In the genomic region with DNA sequence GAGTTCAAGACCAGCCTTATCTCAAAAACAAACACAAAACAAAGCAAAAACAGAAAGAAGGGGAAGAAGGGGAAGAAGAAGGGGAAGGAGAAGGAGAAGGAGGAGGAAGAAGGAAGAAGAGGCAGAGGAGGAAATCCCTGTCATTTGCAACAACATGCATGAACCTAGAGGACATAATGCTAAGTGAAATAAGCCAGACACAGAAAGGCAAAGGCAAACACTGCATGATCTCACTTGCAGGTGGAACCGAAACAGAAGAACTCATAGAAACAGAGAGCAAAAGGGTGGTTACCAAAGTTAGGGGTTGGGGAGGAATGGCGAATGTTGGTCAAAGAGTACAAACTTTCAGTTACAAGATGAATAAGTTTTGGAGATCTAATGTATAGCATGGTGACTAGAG, we compare ENCODE assay signal across 11 cellular contexts.
DNase-seq lines count a peak whose midpoint lies in the region; ATAC-seq and TF ChIP-seq lines count a peak whose summit lies in the region.
"Had no signal": no experiment of that assay in that cellular context is flagged by ENCODE, and none has a peak within 500 bp of the region (broad histone marks: within the 10 kb centered on the region; RNA-seq: fewer than 3 reads in every experiment).

No MANE protein-coding gene starts in this region.

- no CpG with 5 or more reads among the region's 2 CpGs for WGBS in H9 (ENCODE audit: extremely low coverage, insufficient read length, low lambda C conversion rate)

- no peak overlapping the region for H2BK20ac ChIP-seq in H9 (ENCODE audit: low read depth, low read length, poor library complexity, severe bottlenecking)

- no peaks in the 10 kb centered on the region for H3K9me3 ChIP-seq in H9 (ENCODE audit: control insufficient read depth, low read depth, low read length)
- H3K9me3 ChIP-seq: A549 had no signal

- ATAC-seq in GM21737 (IDR thresholded peaks at IDR 0.05; ENCODE audit: unreplicated experiment) = peak; percentile 48
- ATAC-seq in HG03521 (IDR thresholded peaks at IDR 0.05; ENCODE audit: unreplicated experiment) = peak; percentile 74
- no peak for ATAC-seq in effector memory CD8-positive, alpha-beta T cell (replicated peaks)
- ATAC-seq: A549 had no signal

- TF ChIP-seq CTCF in progenitor cell of endocrine pancreas (IDR thresholded peaks at IDR 0.05; ENCODE audit: unreplicated experiment) (no peak), H9 (conservative IDR thresholded peaks at IDR 0.05) (no peak)

- CTCF ChIA-PET in activated CD4-positive, alpha-beta T cell treated with anti-CD3 and anti-CD28 coated beads, Interleukin-2, amount 10 ng/mL, durations not matched to agents 7 days and 5 days (lab: Charles Lee) = interaction anchor here (1.4 kb wide), 1 partner anchor 12 kb away, joined by 4 read pairs; no protein-coding TSS in a partner anchor

- H3K14ac ChIP-seq in H9 (ENCODE audit: insufficient read depth, low read length) = no peak overlapping the region

- no peak overlapping the region for H3K4ac ChIP-seq in H9 (ENCODE audit: low read depth, low read length)

- H4K8ac ChIP-seq in H9 (replicated peaks; ENCODE audit: insufficient read length, low read depth, low read length) = no peak overlapping the region

- no peaks in the 10 kb centered on the region for H3K79me2 ChIP-seq in H9 (ENCODE audit: insufficient read depth, low read length)

- peaks cover 4% of the 10 kb centered on the region for H3K9me3 Mint-ChIP-seq in activated CD4-positive, alpha-beta T cell treated with anti-CD3 and anti-CD28 coated beads, Interleukin-2, amount 10 ng/mL, durations not matched to agents 24 days and 14 days
- peaks cover 2% of the 10 kb centered on the region for H3K9me3 Mint-ChIP-seq in activated CD4-positive, alpha-beta T cell treated with anti-CD3 and anti-CD28 coated beads, Interleukin-2, amount 10 ng/mL, durations not matched to agents 7 days and 5 days
- H3K9me3 Mint-ChIP-seq in progenitor cell of endocrine pancreas (ENCODE audit: low read depth) (peaks cover 4% of the 10 kb centered on the region), H9 (no peaks in the 10 kb centered on the region)
- no peaks in the 10 kb centered on the region for H3K9me3 Mint-ChIP-seq in effector memory CD8-positive, alpha-beta T cell

- H2BK5ac ChIP-seq in H9 (ENCODE audit: insufficient read length, low read length) = no peak overlapping the region

- 0 out of 2 replicates have a peak, but pooled peaks cover 3% of the 10 kb centered on the region for H3K4me1 ChIP-seq in H9 (ENCODE audit: insufficient read depth, low read length)

- intact Hi-C loops in activated CD4-positive, alpha-beta T cell treated with anti-CD3 and anti-CD28 coated beads, Interleukin-2, amount 10 ng/mL, durations not matched to agents 24 days and 14 days (cut with micrococcal nuclease) = loop anchor here (1.0 kb wide), 2 partner anchors 29 to 116 kb away; no protein-coding TSS in a partner anchor

- H3K4me3 Mint-ChIP-seq in activated CD4-positive, alpha-beta T cell treated with anti-CD3 and anti-CD28 coated beads, Interleukin-2, amount 10 ng/mL, durations not matched to agents 24 days and 14 days = peak overlapping the region; percentile 7
- no peak overlapping the region for H3K4me3 Mint-ChIP-seq in activated CD4-positive, alpha-beta T cell treated with anti-CD3 and anti-CD28 coated beads, Interleukin-2, amount 10 ng/mL, durations not matched to agents 7 days and 5 days
- H3K4me3 Mint-ChIP-seq in progenitor cell of endocrine pancreas (ENCODE audit: low read depth) (no peak overlapping the region), H9 (no peak overlapping the region)
- no peak overlapping the region for H3K4me3 Mint-ChIP-seq in effector memory CD8-positive, alpha-beta T cell

- H3K4me1 Mint-ChIP-seq in activated CD4-positive, alpha-beta T cell treated with anti-CD3 and anti-CD28 coated beads, Interleukin-2, amount 10 ng/mL, durations not matched to agents 24 days and 14 days = peaks cover 57% of the 10 kb centered on the region
- H3K4me1 Mint-ChIP-seq in activated CD4-positive, alpha-beta T cell treated with anti-CD3 and anti-CD28 coated beads, Interleukin-2, amount 10 ng/mL, durations not matched to agents 7 days and 5 days = peaks cover 60% of the 10 kb centered on the region
- H3K4me1 Mint-ChIP-seq in progenitor cell of endocrine pancreas (ENCODE audit: low read depth) = peaks cover 51% of the 10 kb centered on the region
- H3K4me1 Mint-ChIP-seq in effector memory CD8-positive, alpha-beta T cell (ENCODE audit: low read depth in 2 of 2) = peaks cover 25 to 30% of the 10 kb centered on the region in 2 donors
- peaks cover 10 to 15% of the 10 kb centered on the region in 2 experiments for H3K4me1 Mint-ChIP-seq in H9

- no peak overlapping the region for H3K27ac ChIP-seq in H9 (ENCODE audit: insufficient read length, low read depth, low read length)

- H3K9ac ChIP-seq in H9 (ENCODE audit: extremely low read depth, insufficient read length, low read length) = no peak overlapping the region

- no peak overlapping the region for H3K18ac ChIP-seq in H9 (ENCODE audit: insufficient read length, low read depth, low read length)

- H2BK12ac ChIP-seq in H9 (ENCODE audit: insufficient read length, low read depth, low read length) = no peak overlapping the region

- no peak overlapping the region for H2BK15ac ChIP-seq in H9 (ENCODE audit: low read depth, low read length)

- H3T11ph ChIP-seq in H9 (ENCODE audit: low read length) = no peak overlapping the region

- no peaks in the 10 kb centered on the region for H3K23me2 ChIP-seq in H9 (ENCODE audit: insufficient read length, low read depth, low read length, poor library complexity, severe bottlenecking)

- H3K27me3 ChIP-seq in H9 (ENCODE audit: insufficient read depth, low read length) = no peaks in the 10 kb centered on the region

- no peak overlapping the region for H3K4me2 ChIP-seq in H9 (ENCODE audit: insufficient read depth, insufficient read length, low read length)
- H3K4me2 ChIP-seq: A549 had no signal

- no peak overlapping the region for H3K23ac ChIP-seq in H9 (ENCODE audit: insufficient read length, low read depth, low read length)

- no peak overlapping the region for H2AFZ ChIP-seq in H9 (ENCODE audit: low read length)

- POLR2A ChIA-PET in activated CD4-positive, alpha-beta T cell treated with anti-CD3 and anti-CD28 coated beads, Interleukin-2, amount 10 ng/mL, durations not matched to agents 7 days and 5 days (lab: Charles Lee) = no interaction called here

- no peak overlapping the region for H4K5ac ChIP-seq in H9 (ENCODE audit: insufficient read length, low read depth, low read length)

- no peaks in the 10 kb centered on the region for H4K20me1 ChIP-seq in H9 (ENCODE audit: control insufficient read depth, insufficient read depth, insufficient read length)

- H4K91ac ChIP-seq in H9 (ENCODE audit: insufficient read length, low read depth, low read length) = no peak overlapping the region

- H2BK120ac ChIP-seq in H9 (ENCODE audit: low read depth, low read length, poor library complexity, severe bottlenecking) = no peak overlapping the region

- peaks cover 13% of the 10 kb centered on the region for H3K27me3 Mint-ChIP-seq in activated CD4-positive, alpha-beta T cell treated with anti-CD3 and anti-CD28 coated beads, Interleukin-2, amount 10 ng/mL, durations not matched to agents 24 days and 14 days
- H3K27me3 Mint-ChIP-seq in activated CD4-positive, alpha-beta T cell treated with anti-CD3 and anti-CD28 coated beads, Interleukin-2, amount 10 ng/mL, durations not matched to agents 7 days and 5 days = peaks cover 15% of the 10 kb centered on the region
- H3K27me3 Mint-ChIP-seq in progenitor cell of endocrine pancreas = no peaks in the 10 kb centered on the region
- no peaks in the 10 kb centered on the region for H3K27me3 Mint-ChIP-seq in effector memory CD8-positive, alpha-beta T cell
- no peaks in the 10 kb centered on the region for H3K27me3 Mint-ChIP-seq in H9 (ENCODE audit: low read depth)

- H3K79me1 ChIP-seq in H9 (ENCODE audit: insufficient read depth, low read depth, low read length, poor library complexity, severe bottlenecking) = no peaks in the 10 kb centered on the region

- H2AK5ac ChIP-seq in H9 (ENCODE audit: insufficient read length, low read length) = no peak overlapping the region

- no peak overlapping the region for H3K56ac ChIP-seq in H9 (ENCODE audit: insufficient read length, low read depth, low read length)

- H3K36me3 Mint-ChIP-seq in activated CD4-positive, alpha-beta T cell treated with anti-CD3 and anti-CD28 coated beads, Interleukin-2, amount 10 ng/mL, durations not matched to agents 24 days and 14 days (ENCODE audit: low read depth) = peaks cover 19% of the 10 kb centered on the region
- peaks cover 35% of the 10 kb centered on the region for H3K36me3 Mint-ChIP-seq in activated CD4-positive, alpha-beta T cell treated with anti-CD3 and anti-CD28 coated beads, Interleukin-2, amount 10 ng/mL, durations not matched to agents 7 days and 5 days (ENCODE audit: low read depth)
- H3K36me3 Mint-ChIP-seq in progenitor cell of endocrine pancreas (ENCODE audit: insufficient read depth) = peaks cover 12% of the 10 kb centered on the region
- H3K36me3 Mint-ChIP-seq in effector memory CD8-positive, alpha-beta T cell (ENCODE audit: insufficient read depth) = no peaks in the 10 kb centered on the region
- no peaks in the 10 kb centered on the region for H3K36me3 Mint-ChIP-seq in H9 (ENCODE audit: insufficient read depth in 1 of 3, low read depth in 3 of 3)

- no peak for DNase-seq in activated CD4-positive, alpha-beta T cell treated with anti-CD3 and anti-CD28 coated beads, Interleukin-2, amount 10 ng/mL, durations not matched to agents 24 days and 14 days
- DNase-seq in activated CD4-positive, alpha-beta T cell treated with anti-CD3 and anti-CD28 coated beads, Interleukin-2, amount 10 ng/mL, durations not matched to agents 7 days and 5 days = no peak
- no peak for DNase-seq in progenitor cell of endocrine pancreas (ENCODE audit: low spot score, unreplicated experiment)
- no peak for DNase-seq in effector memory CD8-positive, alpha-beta T cell
- no peak for DNase-seq in H9
- no peak for DNase-seq in NCI-H2171 treated with DMSO at 0.1 percent for 48 hours (lab: John Stamatoyannopoulos, UW)
- DNase-seq: activated CD4-positive, CD25-positive, alpha-beta regulatory T cell treated with anti-CD3 and anti-CD28 coated beads, Interleukin-2, amount 50 U/mL, for 72 hours; NCI-H446 had no signal

- H3K27ac Mint-ChIP-seq in activated CD4-positive, alpha-beta T cell treated with anti-CD3 and anti-CD28 coated beads, Interleukin-2, amount 10 ng/mL, durations not matched to agents 24 days and 14 days = peak overlapping the region; percentile 10
- H3K27ac Mint-ChIP-seq in activated CD4-positive, alpha-beta T cell treated with anti-CD3 and anti-CD28 coated beads, Interleukin-2, amount 10 ng/mL, durations not matched to agents 7 days and 5 days = no peak overlapping the region
- H3K27ac Mint-ChIP-seq in progenitor cell of endocrine pancreas (peak overlapping the region; percentile 46), H9 (peak overlapping the region in 1 of 3 experiments; percentile 19; a peak in 1 of 7 replicates)
- H3K27ac Mint-ChIP-seq in effector memory CD8-positive, alpha-beta T cell = no peak overlapping the region

Comparison
In these comparisons a context has a peak if more than half of its experiments do, and no peak if none do; other contexts are left out.
1. H3K27ac Mint-ChIP-seq: peak in activated CD4-positive, alpha-beta T cell treated with anti-CD3 and anti-CD28 coated beads, Interleukin-2, amount 10 ng/mL, durations not matched to agents 24 days and 14 days (single experiment) and progenitor cell of endocrine pancreas (single experiment); none in activated CD4-positive, alpha-beta T cell treated with anti-CD3 and anti-CD28 coated beads, Interleukin-2, amount 10 ng/mL, durations not matched to agents 7 days and 5 days (single experiment) and effector memory CD8-positive, alpha-beta T cell (0 of 2).